Comparison of ENCODE assay signal across 24 cellular contexts in the genomic region with DNA sequence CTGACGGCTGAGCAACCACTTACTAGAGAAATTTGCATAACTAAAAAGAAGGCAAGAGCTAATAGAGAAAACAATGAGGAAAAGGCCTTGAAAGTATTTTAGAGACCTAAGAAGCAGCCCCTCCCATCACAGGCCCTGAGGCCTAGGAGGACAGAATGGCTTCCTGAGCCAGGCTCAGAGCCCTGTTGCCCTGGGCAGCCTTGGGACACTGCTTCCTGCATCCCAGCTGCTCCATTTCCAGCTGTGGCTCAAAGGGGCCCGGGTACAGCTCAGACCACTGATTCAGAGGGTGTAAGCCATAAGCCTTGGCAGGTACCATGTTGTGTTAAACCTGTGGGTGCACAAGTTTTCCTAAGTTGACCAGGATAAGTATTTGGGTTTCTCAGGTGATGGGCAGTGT.
"Had no signal": no experiment of that assay in that cellular context is flagged by ENCODE, and none has a peak within 500 bp of the region (broad histone marks: within the 10 kb centered on the region; RNA-seq: fewer than 3 reads in every experiment).

No MANE protein-coding gene starts in this region.

- H3K9ac ChIP-seq: neural progenitor cell, parathyroid adenoma had no signal

- H3K9me3 ChIP-seq: ovary, psoas muscle, right lobe of liver, sigmoid colon, thoracic aorta, tibial nerve, vagina had no signal

- H3K27me3 ChIP-seq: neural progenitor cell, ovary, right lobe of liver, sigmoid colon, stomach, thyroid gland, tibial nerve, upper lobe of left lung, vagina had no signal

- H3K79me2 ChIP-seq: parathyroid adenoma had no signal

- ATAC-seq: psoas muscle; right cardiac atrium; stimulated activated effector memory CD8-positive, alpha-beta T cell treated with anti-CD3 and anti-CD28 coated beads, Interleukin-12 subunit alpha, Interleukin-12 subunit beta, amount 100 ng/mL, for 72 hours; stimulated activated naive B cell treated with anti-CD40 and anti-IgM and Interleukin-4, amounts not matched to agents 10 μg/mL and 1 μg/mL and 100 μg/mL, for 72 hours had no signal

- H3K36me3 ChIP-seq: neural progenitor cell, ovary, right lobe of liver, sigmoid colon, stomach, thoracic aorta, thyroid gland, tibial nerve, upper lobe of left lung, vagina had no signal

- FAIRE-seq: small intestine, urothelium cell line had no signal

- H3K4me3 ChIP-seq: neural progenitor cell, ovary, psoas muscle, right lobe of liver, sigmoid colon, stomach, thoracic aorta, thyroid gland, tibial nerve, upper lobe of left lung, vagina had no signal

- H3K4me1 ChIP-seq: neural progenitor cell, parathyroid adenoma, psoas muscle, right lobe of liver, sigmoid colon, stomach, thyroid gland, tibial nerve, upper lobe of left lung, vagina had no signal

- H2AFZ ChIP-seq: neural progenitor cell, parathyroid adenoma had no signal

- DNase-seq: occipital lobe; ovary; psoas muscle; right cardiac atrium; right lobe of liver; sigmoid colon; stimulated activated CD4-positive, alpha-beta T cell treated with anti-CD3 and anti-CD28 coated beads, Interleukin-15, amount 100 ng/mL, for 24 hours; stimulated activated CD4-positive, alpha-beta T cell treated with anti-CD3 and anti-CD28 coated beads, Interleukin-2, amount 100 ng/mL, for 24 hours; stimulated activated CD4-positive, alpha-beta T cell treated with anti-CD3 and anti-CD28 coated beads, Interleukin-2, amount 100 ng/mL, for 48 hours; stimulated activated CD4-positive, alpha-beta T cell treated with anti-CD3 and anti-CD28 coated beads, Interleukin-4, amount 100 ng/mL, for 24 hours; stimulated activated naive B cell treated with anti-CD40 and anti-IgM and Interleukin-4, amounts not matched to agents 10 μg/mL and 1 μg/mL and 100 μg/mL, for 72 hours; stimulated activated naive CD4-positive, alpha-beta T cell treated with Interleukin-2 at 50 U/mL for 16 hours; stomach; thyroid gland; trophoblast cell; upper lobe of left lung had no signal

- H3K4me2 ChIP-seq: neural progenitor cell had no signal

- H3K27ac ChIP-seq: neural progenitor cell, ovary, parathyroid adenoma, psoas muscle, right lobe of liver, sigmoid colon, stomach, thoracic aorta, thyroid gland, tibial nerve, upper lobe of left lung, vagina had no signal
